1 cellular context compared by ENCODE assay signal in genomic region chr1:26922201-26922729, GRCh38.
TF ChIP-seq lines count a peak whose summit lies in the region.

No MANE protein-coding gene starts in this region.

TF ChIP-seq in GM12878, 131 proteins besides CTCF, POLR2A, EP300 and RAD21:
- TF ChIP-seq NFIC (IDR thresholded peaks at IDR 0.05; ENCODE audit: low read depth, low read length) (no peak), WRNIP1 (IDR thresholded peaks at IDR 0.05; ENCODE audit: borderline replicate concordance, low read depth, low read length) (no peak), POLR2AphosphoS5 (IDR thresholded peaks at IDR 0.05; ENCODE audit: low read length) (peak; percentile 13; the same call in 1 of the 2 replicates), REST (IDR thresholded peaks at IDR 0.05; ENCODE audit: low read depth, low read length) (no peak), SIX5 (IDR thresholded peaks at IDR 0.05; ENCODE audit: low read depth, low read length, severe bottlenecking) (no peak), PML (IDR thresholded peaks at IDR 0.05; ENCODE audit: low read length) (no peak)
